1 cellular context compared by ENCODE assay signal in genomic region chr16:71467810-71468209, GRCh38.
TF ChIP-seq lines count a peak whose summit lies in the region.

No MANE protein-coding gene starts in this region.

TF ChIP-seq in HepG2, 621 proteins besides CTCF, POLR2A, EP300 and RAD21 (continues in another document):
- TF ChIP-seq CCDC6 (CRISPR knock-in tag; IDR thresholded peaks at IDR 0.05) (peak; percentile 65; the same call in 1 of the 2 replicates), ZSCAN20 (CRISPR knock-in tag; IDR thresholded peaks at IDR 0.05; ENCODE audit: borderline replicate concordance) (0 out of 2 replicates have a peak, but pooled peaks have one; percentile 83), ZBTB2 (CRISPR knock-in tag; IDR thresholded peaks at IDR 0.05; ENCODE audit: low read depth) (peak; percentile 52; the same call in 1 of the 2 replicates), ZMAT3 (CRISPR knock-in tag; conservative IDR thresholded peaks at IDR 0.05) (peak; percentile 93), TRIM22 (IDR thresholded peaks at IDR 0.05) (no peak), PREB (CRISPR knock-in tag; IDR thresholded peaks at IDR 0.05) (no peak), MTF1 (CRISPR knock-in tag; IDR thresholded peaks at IDR 0.05) (peak; percentile 93), ZNF740 (CRISPR knock-in tag; IDR thresholded peaks at IDR 0.05) (peak; percentile 99), MNT (IDR thresholded peaks at IDR 0.05) (no peak), U2AF1 (optimal IDR thresholded peaks at IDR 0.05; ENCODE audit: low read depth, low read length) (no peak), ZNF225 (CRISPR knock-in tag; IDR thresholded peaks at IDR 0.05) (peak; percentile 79; the same call in 1 of the 2 replicates), ZNF609 (CRISPR knock-in tag; IDR thresholded peaks at IDR 0.05; ENCODE audit: borderline replicate concordance) (no peak), NFYC (CRISPR knock-in tag; IDR thresholded peaks at IDR 0.05) (no peak), ZNF142 (CRISPR knock-in tag; IDR thresholded peaks at IDR 0.05) (peak; percentile 79), ZNF703 (CRISPR knock-in tag; IDR thresholded peaks at IDR 0.05; ENCODE audit: borderline replicate concordance) (no peak), ZNF235 (CRISPR knock-in tag; IDR thresholded peaks at IDR 0.05; ENCODE audit: borderline replicate concordance) (0 out of 2 replicates have a peak, but pooled peaks have one; percentile 53), MAZ (IDR thresholded peaks at IDR 0.05; ENCODE audit: borderline replicate concordance, low read depth, low read length) (peak; percentile 82), MAZ (CRISPR knock-in tag; IDR thresholded peaks at IDR 0.05; ENCODE audit: low read depth) (peak; percentile 60), PLRG1 (conservative IDR thresholded peaks at IDR 0.05) (no peak), ZNF564 (CRISPR knock-in tag; IDR thresholded peaks at IDR 0.05) (peak; percentile 78; the same call in 1 of the 2 replicates), ZNF672 (CRISPR knock-in tag; IDR thresholded peaks at IDR 0.05) (no peak), ZNF597 (CRISPR knock-in tag; IDR thresholded peaks at IDR 0.05) (no peak), FOXO4 (CRISPR knock-in tag; conservative IDR thresholded peaks at IDR 0.05) (peak; percentile 90), ZNF275 (CRISPR knock-in tag; IDR thresholded peaks at IDR 0.05; ENCODE audit: borderline replicate concordance) (peak; percentile 89), NFKB2 (CRISPR knock-in tag; IDR thresholded peaks at IDR 0.05; ENCODE audit: borderline replicate concordance) (peak; percentile 98), ZXDC (CRISPR knock-in tag; IDR thresholded peaks at IDR 0.05) (0 out of 2 replicates have a peak, but pooled peaks have one; percentile 68), ZNF577 (CRISPR knock-in tag; IDR thresholded peaks at IDR 0.05; ENCODE audit: borderline replicate concordance, low read depth) (0 out of 2 replicates have a peak, but pooled peaks have one; percentile 74)
